In the genomic region with DNA sequence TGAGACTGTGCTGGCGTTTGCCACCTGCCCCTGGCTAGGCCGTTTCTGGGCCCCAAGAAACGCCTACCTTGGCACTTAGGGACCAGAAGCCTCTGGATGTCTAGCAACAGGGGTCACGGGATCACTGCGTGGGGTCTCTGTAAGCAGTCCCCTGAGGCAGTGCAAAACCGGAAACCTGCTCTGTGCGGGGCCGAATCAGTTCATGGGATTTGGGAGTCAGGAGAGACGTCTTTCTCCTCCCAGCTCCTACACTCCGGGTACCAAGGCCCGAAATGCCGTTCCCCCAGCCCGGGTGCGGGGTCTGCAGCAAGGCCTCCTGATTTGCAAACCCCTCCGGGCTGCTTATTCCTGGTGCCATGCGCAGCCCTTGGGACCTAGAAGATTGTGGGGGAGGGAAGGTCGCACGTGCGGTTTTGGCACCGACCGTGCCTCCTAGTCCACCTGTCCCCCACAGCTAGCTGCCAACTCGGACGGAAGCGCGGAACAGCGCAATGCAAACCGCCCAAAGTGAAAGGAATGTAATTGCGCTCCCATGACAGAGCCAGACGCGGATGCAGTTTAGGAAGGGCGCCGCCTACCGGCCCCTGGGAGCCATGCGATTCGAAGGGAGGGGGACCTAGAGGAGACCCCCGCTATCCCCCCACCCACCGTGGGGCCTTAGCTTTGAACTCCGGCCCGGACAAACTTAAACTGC, we compare ENCODE assay signal across 8 cellular contexts. TPM values are rescaled to one million over a fixed set of nuclear protein-coding genes. Genes with fewer than 3 reads are reported as not detected.
DNase-seq lines count a peak whose midpoint lies in the region; TF ChIP-seq lines count a peak whose summit lies in the region.

No MANE protein-coding gene starts in this region.

- H4K91ac ChIP-seq in neuronal stem cell (ENCODE audit: low read depth, low read length, poor library complexity) = no peak overlapping the region

- H3K9me3 ChIP-seq in esophagus muscularis mucosa = no peaks in the 10 kb centered on the region
- peaks cover 0 to 23% of the 10 kb centered on the region in 2 donors for H3K9me3 ChIP-seq in neuronal stem cell (replicated peaks in 1 of 2; ENCODE audit: control insufficient read depth in 2 of 2, insufficient read depth in 1 of 2, low read depth in 1 of 2, low read length in 2 of 2)
- no peaks in the 10 kb centered on the region for H3K9me3 ChIP-seq in uterus

- TF ChIP-seq CTCF in esophagus muscularis mucosa (IDR thresholded peaks at IDR 0.05) = no peak
- TF ChIP-seq CTCF in uterus (IDR thresholded peaks at IDR 0.05) = peak in 1 of 4 experiments; percentile 13

- TF ChIP-seq POLR2A in esophagus muscularis mucosa (IDR thresholded peaks at IDR 0.05; ENCODE audit: low read depth) (no peak), uterus (IDR thresholded peaks at IDR 0.05) (no peak)

- no peak overlapping the region for H2BK5ac ChIP-seq in neuronal stem cell (ENCODE audit: low read length)

- H2AFZ ChIP-seq in neuronal stem cell (ENCODE audit: low read length) = no peak overlapping the region

- no peak overlapping the region for H2AK5ac ChIP-seq in neuronal stem cell (ENCODE audit: low read depth, low read length)

- H3K4ac ChIP-seq in neuronal stem cell (ENCODE audit: low read length) = no peak overlapping the region

- peak overlapping the region; percentile 85 for H3K23ac ChIP-seq in neuronal stem cell (ENCODE audit: low read depth, low read length, poor library complexity)

- H3K18ac ChIP-seq in neuronal stem cell (ENCODE audit: low read length) = peak overlapping the region; percentile 72

- intact Hi-C loops in esophagus muscularis mucosa (cut with DNase I) = loop anchor here (10.0 kb wide), 1 partner anchor 652 kb away; a partner anchor contains a TSS
- intact Hi-C loops in uterus (cut with DNase I; ENCODE audit: low total_unique reads) = no loop called here

- H3K36me3 ChIP-seq in esophagus muscularis mucosa = peaks cover 0 to 4% (median 0%) of the 10 kb centered on the region in 4 donors
- peaks cover 0 to 80% of the 10 kb centered on the region in 2 donors for H3K36me3 ChIP-seq in neuronal stem cell (replicated peaks in 1 of 2; ENCODE audit: control insufficient read depth in 2 of 2, insufficient read depth in 2 of 2, low read length in 2 of 2)
- H3K36me3 ChIP-seq in uterus = no peaks in the 10 kb centered on the region

- H3K27ac ChIP-seq in esophagus muscularis mucosa (replicated peaks in 1 of 4) = no peak overlapping the region
- H3K27ac ChIP-seq in neuronal stem cell (replicated peaks; ENCODE audit: low read length) = no peak overlapping the region
- no peak overlapping the region for H3K27ac ChIP-seq in uterus

- H3K14ac ChIP-seq in neuronal stem cell (ENCODE audit: low read length) = no peak overlapping the region

- peak overlapping the region; percentile 12 to 35 (median 19) for H3K4me3 ChIP-seq in esophagus muscularis mucosa
- H3K4me3 ChIP-seq in neuronal stem cell (ENCODE audit: low read length in 2 of 2) = peak overlapping the region; percentile 21 to 78
- H3K4me3 ChIP-seq in uterus = no peak overlapping the region

- TF ChIP-seq EP300 in esophagus muscularis mucosa (IDR thresholded peaks at IDR 0.05) = no peak

- no peak overlapping the region for H2BK120ac ChIP-seq in neuronal stem cell (ENCODE audit: low read depth, low read length)

- peak overlapping the region; percentile 81 for H3K4me2 ChIP-seq in neuronal stem cell (ENCODE audit: insufficient read depth, low read length, poor library complexity, severe bottlenecking)

- WGBS in esophagus muscularis mucosa = 18% methylated on average over 29 of the region's 39 CpGs
- whole genome bisulfite sequencing in neuronal stem cell (ENCODE audit: extremely low coverage in 2 of 2, insufficient read length in 2 of 2, insufficient replicate concordance in 1 of 2), 2 donors = no CpG with 5 or more reads among the region's 39 CpGs

- peaks cover 9 to 100% (median 80%) of the 10 kb centered on the region in 4 donors for H3K27me3 ChIP-seq in esophagus muscularis mucosa
- H3K27me3 ChIP-seq in neuronal stem cell (ENCODE audit: control insufficient read depth in 3 of 3, insufficient read depth in 3 of 3, low read depth in 1 of 3, low read length in 3 of 3) = peaks cover 0 to 91% (median 39%) of the 10 kb centered on the region in 3 experiments
- peaks cover 19 to 73% of the 10 kb centered on the region in 2 donors for H3K27me3 ChIP-seq in uterus

- H2BK12ac ChIP-seq in neuronal stem cell (ENCODE audit: low read length) = no peak overlapping the region

- no peak overlapping the region for H3K9ac ChIP-seq in neuronal stem cell (ENCODE audit: low read depth, low read length, poor library complexity)

- peaks cover 27 to 54% (median 48%) of the 10 kb centered on the region in 4 donors for H3K4me1 ChIP-seq in esophagus muscularis mucosa
- H3K4me1 ChIP-seq in neuronal stem cell (ENCODE audit: control insufficient read depth in 2 of 2, insufficient read depth in 1 of 2, low read depth in 1 of 2, low read length in 2 of 2) = peaks cover 19 to 26% of the 10 kb centered on the region in 2 donors
- H3K4me1 ChIP-seq in uterus = no peaks in the 10 kb centered on the region

- DNase-seq in EH (ENCODE audit: low read depth) (peak; percentile 24), NCI-H1048 (lab: John Stamatoyannopoulos, UW) (peak; percentile 39), esophagus muscularis mucosa (ENCODE audit: extremely low spot score) (peak; percentile 90), neuronal stem cell (ENCODE audit: low spot score) (peak; percentile 83), uterus (no peak), GM19240 (ENCODE audit: insufficient read length, low spot score) (no peak), CD1c-positive myeloid dendritic cell (ENCODE audit: extremely low spot score) (no peak)
- no peak for DNase-seq in stimulated activated CD8-positive, alpha-beta memory T cell treated with anti-CD3 and anti-CD28 coated beads, Interleukin-4, amount 100 ng/mL, for 48 hours

- H2BK15ac ChIP-seq in neuronal stem cell (ENCODE audit: low read length) = peak overlapping the region; percentile 37

- no peak overlapping the region for H4K8ac ChIP-seq in neuronal stem cell (ENCODE audit: low read depth, low read length)

- peaks cover 2% of the 10 kb centered on the region for H3K79me1 ChIP-seq in neuronal stem cell (ENCODE audit: low read depth, low read length)

RNA-seq across cellular contexts. Expression of a gene that starts 6.5 kb away (rescaled TPM):
- total RNA-seq in esophagus muscularis mucosa (under 1 TPM in 1 of 4 donors, not detected in 3; 0.52 TPM), uterus (under 1 TPM in 2 of 4 donors, not detected in 2; 0.49 to 0.62 TPM)
- 0.64 TPM for polyA plus RNA-seq in neuronal stem cell (2013, experiment 1 of 2)
- polyA plus RNA-seq in neuronal stem cell (2013, experiment 2 of 2) = 0.57 TPM

Comparison
In these comparisons a context has a peak if more than half of its experiments do, and no peak if none do; other contexts are left out.
1. DNase-seq: peak in EH (single experiment), NCI-H1048 (single experiment), esophagus muscularis mucosa (single experiment) and neuronal stem cell (single experiment); none in uterus (0 of 2), stimulated activated CD8-positive, alpha-beta memory T cell treated with anti-CD3 and anti-CD28 coated beads, Interleukin-4, amount 100 ng/mL, for 48 hours (single experiment), GM19240 (single experiment) and CD1c-positive myeloid dendritic cell (single experiment).
2. H3K4me3 ChIP-seq: peak in esophagus muscularis mucosa (4 of 4) and neuronal stem cell (2 of 2); none in uterus (0 of 2).